In genomic region chr15:31396881-31397560, GRCh38 we compare ENCODE assay signal across 8 cellular contexts.
DNase-seq lines count a peak whose midpoint lies in the region; ATAC-seq and TF ChIP-seq lines count a peak whose summit lies in the region.

No MANE protein-coding gene starts in this region.

- peaks cover 33% of the 10 kb centered on the region for H3K4me1 Mint-ChIP-seq in WTC11

- peaks cover 23% of the 10 kb centered on the region for H3K27me3 Mint-ChIP-seq in WTC11 (ENCODE audit: low read depth)

- DNase-seq in DMS153 treated with DMSO at 0.1 percent for 48 hours (lab: John Stamatoyannopoulos, UW; ENCODE audit: unreplicated experiment) (peak; percentile 32), NCI-H1048 (lab: John Stamatoyannopoulos, UW) (peak; percentile 13), WTC11 (ENCODE audit: low spot score) (peak; percentile 96), left ventricle myocardium superior (peak; percentile 97), renal cortical epithelial cell (ENCODE audit: low read depth) (peak; percentile 66), activated T-cell treated with anti-CD3 and anti-CD28 coated beads for 4 hours (no peak), T-helper 9 cell (no peak)

- intact Hi-C loops in left ventricle myocardium superior (cut with micrococcal nuclease), result loop anchor here (10.0 kb wide), 1 partner anchor 62 kb away; no protein-coding TSS in a partner anchor

- CTCF ChIA-PET in WTC11 (lab: Charles Lee), result interaction anchor here (1.2 to 2.9 kb wide), 4 partner anchors 32 to 91 kb away, joined by 3 to 16 read pairs (median 13); no protein-coding TSS in a partner anchor

- TF ChIP-seq CTCF in WTC11 (IDR thresholded peaks at IDR 0.05), result no peak

- no peaks in the 10 kb centered on the region for H3K9me3 Mint-ChIP-seq in WTC11

- peak overlapping the region; percentile 31 for H3K4me3 Mint-ChIP-seq in WTC11

- H3K36me3 Mint-ChIP-seq in WTC11, result no peaks in the 10 kb centered on the region

- POLR2A ChIA-PET in WTC11 (lab: Charles Lee), result interaction anchor here (0.8 to 1.1 kb wide), 2 partner anchors 41 to 247 kb away, joined by 3 to 5 read pairs; no protein-coding TSS in a partner anchor

- ATAC-seq in WTC11 (peak; percentile 89), left ventricle myocardium superior (peak; percentile 90), HG03196 (IDR thresholded peaks at IDR 0.05; ENCODE audit: unreplicated experiment) (no peak)

- peak overlapping the region; percentile 93 for H3K27ac Mint-ChIP-seq in WTC11

TF ChIP-seq in WTC11, 78 proteins besides CTCF, POLR2A, EP300 and RAD21:
- peak; percentile 88 for TF ChIP-seq SP1 (CRISPR knock-in tag; conservative IDR thresholded peaks at IDR 0.05)
- TF ChIP-seq, protein P1, sequence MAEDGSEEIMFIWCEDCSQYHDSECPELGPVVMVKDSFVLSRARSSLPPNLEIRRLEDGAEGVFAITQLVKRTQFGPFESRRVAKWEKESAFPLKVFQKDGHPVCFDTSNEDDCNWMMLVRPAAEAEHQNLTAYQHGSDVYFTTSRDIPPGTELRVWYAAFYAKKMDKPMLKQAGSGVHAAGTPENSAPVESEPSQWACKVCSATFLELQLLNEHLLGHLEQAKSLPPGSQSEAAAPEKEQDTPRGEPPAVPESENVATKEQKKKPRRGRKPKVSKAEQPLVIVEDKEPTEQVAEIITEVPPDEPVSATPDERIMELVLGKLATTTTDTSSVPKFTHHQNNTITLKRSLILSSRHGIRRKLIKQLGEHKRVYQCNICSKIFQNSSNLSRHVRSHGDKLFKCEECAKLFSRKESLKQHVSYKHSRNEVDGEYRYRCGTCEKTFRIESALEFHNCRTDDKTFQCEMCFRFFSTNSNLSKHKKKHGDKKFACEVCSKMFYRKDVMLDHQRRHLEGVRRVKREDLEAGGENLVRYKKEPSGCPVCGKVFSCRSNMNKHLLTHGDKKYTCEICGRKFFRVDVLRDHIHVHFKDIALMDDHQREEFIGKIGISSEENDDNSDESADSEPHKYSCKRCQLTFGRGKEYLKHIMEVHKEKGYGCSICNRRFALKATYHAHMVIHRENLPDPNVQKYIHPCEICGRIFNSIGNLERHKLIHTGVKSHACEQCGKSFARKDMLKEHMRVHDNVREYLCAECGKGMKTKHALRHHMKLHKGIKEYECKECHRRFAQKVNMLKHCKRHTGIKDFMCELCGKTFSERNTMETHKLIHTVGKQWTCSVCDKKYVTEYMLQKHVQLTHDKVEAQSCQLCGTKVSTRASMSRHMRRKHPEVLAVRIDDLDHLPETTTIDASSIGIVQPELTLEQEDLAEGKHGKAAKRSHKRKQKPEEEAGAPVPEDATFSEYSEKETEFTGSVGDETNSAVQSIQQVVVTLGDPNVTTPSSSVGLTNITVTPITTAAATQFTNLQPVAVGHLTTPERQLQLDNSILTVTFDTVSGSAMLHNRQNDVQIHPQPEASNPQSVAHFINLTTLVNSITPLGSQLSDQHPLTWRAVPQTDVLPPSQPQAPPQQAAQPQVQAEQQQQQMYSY (CRISPR knock-in tag; IDR thresholded peaks at IDR 0.05), result peak; percentile 97
- no peak for TF ChIP-seq ZNF425 (CRISPR knock-in tag; conservative IDR thresholded peaks at IDR 0.05)
- TF ChIP-seq ZNF121 (CRISPR knock-in tag; IDR thresholded peaks at IDR 0.05), result peak; percentile 99
- TF ChIP-seq, protein P2, sequence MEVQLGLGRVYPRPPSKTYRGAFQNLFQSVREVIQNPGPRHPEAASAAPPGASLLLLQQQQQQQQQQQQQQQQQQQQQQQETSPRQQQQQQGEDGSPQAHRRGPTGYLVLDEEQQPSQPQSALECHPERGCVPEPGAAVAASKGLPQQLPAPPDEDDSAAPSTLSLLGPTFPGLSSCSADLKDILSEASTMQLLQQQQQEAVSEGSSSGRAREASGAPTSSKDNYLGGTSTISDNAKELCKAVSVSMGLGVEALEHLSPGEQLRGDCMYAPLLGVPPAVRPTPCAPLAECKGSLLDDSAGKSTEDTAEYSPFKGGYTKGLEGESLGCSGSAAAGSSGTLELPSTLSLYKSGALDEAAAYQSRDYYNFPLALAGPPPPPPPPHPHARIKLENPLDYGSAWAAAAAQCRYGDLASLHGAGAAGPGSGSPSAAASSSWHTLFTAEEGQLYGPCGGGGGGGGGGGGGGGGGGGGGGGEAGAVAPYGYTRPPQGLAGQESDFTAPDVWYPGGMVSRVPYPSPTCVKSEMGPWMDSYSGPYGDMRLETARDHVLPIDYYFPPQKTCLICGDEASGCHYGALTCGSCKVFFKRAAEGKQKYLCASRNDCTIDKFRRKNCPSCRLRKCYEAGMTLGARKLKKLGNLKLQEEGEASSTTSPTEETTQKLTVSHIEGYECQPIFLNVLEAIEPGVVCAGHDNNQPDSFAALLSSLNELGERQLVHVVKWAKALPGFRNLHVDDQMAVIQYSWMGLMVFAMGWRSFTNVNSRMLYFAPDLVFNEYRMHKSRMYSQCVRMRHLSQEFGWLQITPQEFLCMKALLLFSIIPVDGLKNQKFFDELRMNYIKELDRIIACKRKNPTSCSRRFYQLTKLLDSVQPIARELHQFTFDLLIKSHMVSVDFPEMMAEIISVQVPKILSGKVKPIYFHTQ (CRISPR knock-in tag; IDR thresholded peaks at IDR 0.05), result no peak
- TF ChIP-seq ATF6 (CRISPR knock-in tag; IDR thresholded peaks at IDR 0.05), result no peak

Comparison
In these comparisons a context has a peak if more than half of its experiments do, and no peak if none do; other contexts are left out.
1. DNase-seq: peak in DMS153 treated with DMSO at 0.1 percent for 48 hours (single experiment), NCI-H1048 (single experiment), WTC11 (single experiment), left ventricle myocardium superior (single experiment) and renal cortical epithelial cell (single experiment); none in activated T-cell treated with anti-CD3 and anti-CD28 coated beads for 4 hours (single experiment) and T-helper 9 cell (single experiment).